In the genomic region with DNA sequence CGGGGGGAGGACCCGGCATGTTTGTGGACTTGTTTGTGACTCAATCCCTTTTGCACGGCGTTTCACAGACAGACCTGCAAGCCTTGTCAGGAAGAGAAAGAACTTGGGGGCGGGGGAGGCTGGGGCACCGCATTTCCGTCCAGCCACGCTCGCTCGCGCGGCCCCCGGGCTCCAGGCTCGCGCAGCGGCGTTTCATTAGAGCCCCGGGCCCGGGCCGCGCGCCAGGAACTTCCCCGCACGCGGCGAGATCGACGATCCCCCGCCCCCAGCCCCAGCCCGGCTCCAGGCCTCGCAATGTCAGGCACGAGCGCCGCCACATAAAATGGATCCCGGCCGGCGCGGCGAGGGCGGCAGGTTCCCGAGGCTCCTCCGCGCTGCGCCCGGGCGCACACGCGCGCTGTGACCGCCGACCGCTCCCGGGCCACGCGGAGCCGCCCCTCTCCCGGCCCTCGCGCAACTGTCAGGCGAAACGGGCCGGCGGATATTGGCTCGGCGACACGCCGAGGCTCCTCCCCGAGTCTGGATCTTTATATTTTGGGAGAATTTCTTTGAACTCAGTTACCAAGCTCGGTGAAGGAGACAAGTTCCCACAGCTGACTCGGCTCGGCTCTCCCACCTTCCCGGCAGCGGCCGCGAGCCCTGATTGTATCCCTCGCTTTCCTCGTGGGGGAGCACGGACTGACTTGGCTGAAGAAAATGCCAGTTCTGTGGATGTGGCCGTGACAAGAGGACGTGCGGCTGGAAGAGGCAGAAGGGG, we compare ENCODE assay signal across 8 cellular contexts. TPM values are rescaled to one million over a fixed set of nuclear protein-coding genes. Genes with fewer than 3 reads are reported as not detected.
DNase-seq lines count a peak whose midpoint lies in the region; ATAC-seq and TF ChIP-seq lines count a peak whose summit lies in the region.

Gene KIF26B (plus strand): TSS at position 557 of the 757 bp plus-strand sequence. CDS start 440 bp downstream, outside the sequence.

- TF ChIP-seq CTCF in foreskin keratinocyte (conservative IDR thresholded peaks at IDR 0.05) = no peak

- no peak within 1 kb of the TSS for H3K27ac Mint-ChIP-seq in activated CD4-positive, alpha-beta T cell treated with anti-CD3 and anti-CD28 coated beads for 36 hours
- H3K27ac Mint-ChIP-seq in activated T-cell treated with anti-CD3 and anti-CD28 coated beads, Interleukin-2, amount 50 U/mL, for 72 hours = no peak within 1 kb of the TSS

- no peaks in the 10 kb centered on the region for H3K36me3 Mint-ChIP-seq in activated CD4-positive, alpha-beta T cell treated with anti-CD3 and anti-CD28 coated beads for 36 hours (ENCODE audit: low read depth)
- no peaks in the 10 kb centered on the region for H3K36me3 Mint-ChIP-seq in activated T-cell treated with anti-CD3 and anti-CD28 coated beads, Interleukin-2, amount 50 U/mL, for 72 hours (ENCODE audit: insufficient read depth in 2 of 2)

- no peak within 1 kb of the TSS for H2AK5ac ChIP-seq in neuronal stem cell (ENCODE audit: low read depth, low read length)

- POLR2A ChIA-PET in activated CD4-positive, alpha-beta T cell treated with anti-CD3 and anti-CD28 coated beads for 36 hours (lab: Charles Lee) = interaction anchor here (0.6 kb wide), 1 partner anchor 1176 kb away, joined by 3 read pairs; no protein-coding TSS in a partner anchor

- H3K27ac ChIP-seq in foreskin keratinocyte (peak within 1 kb of the TSS; percentile 35), neuronal stem cell (replicated peaks; ENCODE audit: low read length) (no peak within 1 kb of the TSS)

- peaks cover 0 to 26% of the 10 kb centered on the region in 2 donors for H3K36me3 ChIP-seq in neuronal stem cell (replicated peaks in 1 of 2; ENCODE audit: control insufficient read depth in 2 of 2, insufficient read depth in 2 of 2, low read length in 2 of 2)

- peak within 1 kb of the TSS; percentile 58 to 82 for H3K4me3 ChIP-seq in neuronal stem cell (ENCODE audit: low read length in 2 of 2)

- H4K91ac ChIP-seq in neuronal stem cell (ENCODE audit: low read depth, low read length, poor library complexity) = no peak within 1 kb of the TSS

- ATAC-seq in activated CD4-positive, alpha-beta T cell treated with anti-CD3 and anti-CD28 coated beads for 36 hours = peak; percentile 16
- peak; percentile 22 to 33 for ATAC-seq in activated T-cell treated with anti-CD3 and anti-CD28 coated beads, Interleukin-2, amount 50 U/mL, for 72 hours (replicated peaks in 1 of 2)
- ATAC-seq in foreskin keratinocyte (peak; percentile 47), GM18909 (IDR thresholded peaks at IDR 0.05; ENCODE audit: poor library complexity, unreplicated experiment) (no peak)

- H3K4ac ChIP-seq in neuronal stem cell (ENCODE audit: low read length) = no peak within 1 kb of the TSS

- H3K9me3 Mint-ChIP-seq in activated CD4-positive, alpha-beta T cell treated with anti-CD3 and anti-CD28 coated beads for 36 hours (ENCODE audit: low read depth) = no peaks in the 10 kb centered on the region
- H3K9me3 Mint-ChIP-seq in activated T-cell treated with anti-CD3 and anti-CD28 coated beads, Interleukin-2, amount 50 U/mL, for 72 hours = peaks cover 0 to 2% of the 10 kb centered on the region in 2 donors

- H3K4me1 Mint-ChIP-seq in activated CD4-positive, alpha-beta T cell treated with anti-CD3 and anti-CD28 coated beads for 36 hours = peaks cover 25% of the 10 kb centered on the region
- H3K4me1 Mint-ChIP-seq in activated T-cell treated with anti-CD3 and anti-CD28 coated beads, Interleukin-2, amount 50 U/mL, for 72 hours (ENCODE audit: low read depth) = peaks cover 26% of the 10 kb centered on the region

- no peak within 1 kb of the TSS for H2BK120ac ChIP-seq in neuronal stem cell (ENCODE audit: low read depth, low read length)

- peak within 1 kb of the TSS; percentile 68 for H3K4me3 Mint-ChIP-seq in activated CD4-positive, alpha-beta T cell treated with anti-CD3 and anti-CD28 coated beads for 36 hours
- H3K4me3 Mint-ChIP-seq in activated T-cell treated with anti-CD3 and anti-CD28 coated beads, Interleukin-2, amount 50 U/mL, for 72 hours = peak within 1 kb of the TSS; percentile 87 to 91

- intact Hi-C loops in activated CD4-positive, alpha-beta T cell treated with anti-CD3 and anti-CD28 coated beads for 36 hours (cut with DNase I, micrococcal nuclease) = loop anchor here (2.0 to 10.0 kb wide), 7 partner anchors 123 to 1412 kb away; partner anchors contain the start of genes CNST (in 1 of the 2) and TFB2M (in 1 of the 2)

- H3K79me1 ChIP-seq in neuronal stem cell (ENCODE audit: low read depth, low read length) = no peaks in the 10 kb centered on the region

- peak within 1 kb of the TSS; percentile 97 for H2AFZ ChIP-seq in neuronal stem cell (ENCODE audit: low read length)

- CTCF ChIA-PET in activated CD4-positive, alpha-beta T cell treated with anti-CD3 and anti-CD28 coated beads for 36 hours (lab: Charles Lee) = interaction anchor here (0.7 to 3.7 kb wide), 3 partner anchors 12 to 849 kb away, joined by 3 to 11 read pairs (median 3); no protein-coding TSS in a partner anchor

- peak within 1 kb of the TSS; percentile 69 for H2BK15ac ChIP-seq in neuronal stem cell (ENCODE audit: low read length)

- no peak within 1 kb of the TSS for H4K8ac ChIP-seq in neuronal stem cell (ENCODE audit: low read depth, low read length)

- DNase-seq in activated CD4-positive, alpha-beta T cell treated with anti-CD3 and anti-CD28 coated beads for 36 hours = peak; percentile 67
- no peak for DNase-seq in activated CD4-positive, alpha-beta T cell treated with anti-CD3 and anti-CD28 coated beads for 1 hour
- DNase-seq in NCI-H2171 (lab: John Stamatoyannopoulos, UW) = peak; percentile 50
- peak; percentile 48 to 49 for DNase-seq in activated T-cell treated with anti-CD3 and anti-CD28 coated beads, Interleukin-2, amount 50 U/mL, for 72 hours
- DNase-seq in foreskin keratinocyte = peak; percentile 53 to 77
- peak; percentile 50 for DNase-seq in neuronal stem cell (ENCODE audit: low spot score)
- DNase-seq in effector CD4-positive, alpha-beta T cell = no peak

- H3K27me3 Mint-ChIP-seq in activated CD4-positive, alpha-beta T cell treated with anti-CD3 and anti-CD28 coated beads for 36 hours = peaks cover 62% of the 10 kb centered on the region
- peaks cover 75% of the 10 kb centered on the region for H3K27me3 Mint-ChIP-seq in activated T-cell treated with anti-CD3 and anti-CD28 coated beads, Interleukin-2, amount 50 U/mL, for 72 hours (ENCODE audit: low read depth)

- H3K4me2 ChIP-seq in neuronal stem cell (ENCODE audit: insufficient read depth, low read length, poor library complexity, severe bottlenecking) = peak within 1 kb of the TSS; percentile 99

- H3K9me3 ChIP-seq in neuronal stem cell (replicated peaks in 1 of 2; ENCODE audit: control insufficient read depth in 2 of 2, insufficient read depth in 1 of 2, low read depth in 1 of 2, low read length in 2 of 2) = peaks cover 0 to 27% of the 10 kb centered on the region in 2 donors

- no peak within 1 kb of the TSS for H2BK5ac ChIP-seq in neuronal stem cell (ENCODE audit: low read length)

- H3K27me3 ChIP-seq in foreskin keratinocyte (peaks cover 7% of the 10 kb centered on the region), neuronal stem cell (ENCODE audit: control insufficient read depth in 3 of 3, insufficient read depth in 3 of 3, low read depth in 1 of 3, low read length in 3 of 3) (peaks cover 0 to 31% (median 3%) of the 10 kb centered on the region in 3 experiments)

- H3K4me1 ChIP-seq in foreskin keratinocyte (no peaks in the 10 kb centered on the region), neuronal stem cell (ENCODE audit: control insufficient read depth in 2 of 2, insufficient read depth in 1 of 2, low read depth in 1 of 2, low read length in 2 of 2) (peaks cover 9 to 12% of the 10 kb centered on the region in 2 donors)

- no peak within 1 kb of the TSS for H2BK12ac ChIP-seq in neuronal stem cell (ENCODE audit: low read length)

- peak within 1 kb of the TSS; percentile 87 for H3K18ac ChIP-seq in neuronal stem cell (ENCODE audit: low read length)

- no CpG with 5 or more reads among the region's 81 CpGs for WGBS in neuronal stem cell (ENCODE audit: extremely low coverage in 2 of 2, insufficient read length in 2 of 2, insufficient replicate concordance in 1 of 2), 2 donors

- H3K14ac ChIP-seq in neuronal stem cell (ENCODE audit: low read length) = no peak within 1 kb of the TSS

- peak within 1 kb of the TSS; percentile 63 for H3K9ac ChIP-seq in neuronal stem cell (ENCODE audit: low read depth, low read length, poor library complexity)

- H3K23ac ChIP-seq in neuronal stem cell (ENCODE audit: low read depth, low read length, poor library complexity) = peak within 1 kb of the TSS; percentile 50

RNA-seq across cellular contexts. Expression of gene KIF26B, which starts in this region (rescaled TPM):
- under 1 TPM; 0.16 to 0.23 TPM for total RNA-seq in activated CD4-positive, alpha-beta T cell treated with anti-CD3 and anti-CD28 coated beads for 36 hours
- total RNA-seq in activated T-cell treated with anti-CD3 and anti-CD28 coated beads, Interleukin-2, amount 50 U/mL, for 72 hours = under 1 TPM; 0.25 to 0.34 TPM
- 1.0 and 1.9 TPM in 2 replicates for total RNA-seq in foreskin keratinocyte
- polyA plus RNA-seq in foreskin keratinocyte = 0.21 and 0.41 TPM in 2 replicates
- polyA plus RNA-seq in neuronal stem cell (2013, experiment 1 of 2) = 0.33 TPM
- 0.26 TPM for polyA plus RNA-seq in neuronal stem cell (2013, experiment 2 of 2)

Comparison
In these comparisons a context has a peak if more than half of its experiments do, and no peak if none do; other contexts are left out.
1. Peak in DNase-seq and ATAC-seq in activated CD4-positive, alpha-beta T cell treated with anti-CD3 and anti-CD28 coated beads for 36 hours; RNA of the gene not detected or under 1 TPM.
2. Peak in DNase-seq and ATAC-seq in activated T-cell treated with anti-CD3 and anti-CD28 coated beads, Interleukin-2, amount 50 U/mL, for 72 hours; RNA of the gene not detected or under 1 TPM.
3. DNase-seq: peak in NCI-H2171 (single experiment), foreskin keratinocyte (2 of 2) and neuronal stem cell (single experiment); none in activated CD4-positive, alpha-beta T cell treated with anti-CD3 and anti-CD28 coated beads for 1 hour (single experiment) and effector CD4-positive, alpha-beta T cell (single experiment).